Comparison of ENCODE assay signal across 8 cellular contexts in genomic region chr10:115093286-115093775, GRCh38. TPM values are rescaled to one million over a fixed set of nuclear protein-coding genes. Genes with fewer than 3 reads are reported as not detected.
DNase-seq lines count a peak whose midpoint lies in the region; ATAC-seq and TF ChIP-seq lines count a peak whose summit lies in the region.

Gene ATRNL1 (plus strand): TSS chr10:115093365. CDS start chr10:115093751, 386 bp downstream.

- peak within 1 kb of the TSS; percentile 62 for H3K4me3 ChIP-seq in NT2/D1 (ENCODE audit: insufficient read length, low read depth)
- peak within 1 kb of the TSS; percentile 66 for H3K4me3 ChIP-seq in choroid plexus epithelial cell (ENCODE audit: low read depth, low read length)
- peak within 1 kb of the TSS; percentile 44 to 47 for H3K4me3 ChIP-seq in left lung

- no peaks in the 10 kb centered on the region for H3K36me3 ChIP-seq in NT2/D1 (ENCODE audit: insufficient read depth, insufficient read length, low read length)
- no peaks in the 10 kb centered on the region for H3K36me3 ChIP-seq in left lung

- peaks cover 44 to 72% (median 57%) of the 10 kb centered on the region in 3 donors for H3K27me3 Mint-ChIP-seq in CD14-positive monocyte (ENCODE audit: low read depth in 3 of 3)

- H3K4me3 Mint-ChIP-seq in CD14-positive monocyte, result peak within 1 kb of the TSS; percentile 62 to 89

- ATAC-seq in GM18907 (IDR thresholded peaks at IDR 0.05; ENCODE audit: unreplicated experiment), result peak; percentile 69
- ATAC-seq in HG03066 (IDR thresholded peaks at IDR 0.05; ENCODE audit: low read depth, unreplicated experiment), result peak; percentile 65
- peak; percentile 70 for ATAC-seq in left lung

- intact Hi-C loops in CD14-positive monocyte (cut with micrococcal nuclease) (no loop called here), left lung (cut with DNase I) (no loop called here)

- H3K36me3 Mint-ChIP-seq in CD14-positive monocyte, result peaks cover 0 to 3% of the 10 kb centered on the region in 2 donors

- DNase-seq in CD14-positive monocyte (ENCODE audit: low spot score) (no peak), NT2/D1 (ENCODE audit: low read depth, low spot score) (peak; percentile 9), choroid plexus epithelial cell (ENCODE audit: low read depth) (no peak), left lung (no peak), NCI-H2196 (lab: John Stamatoyannopoulos, UW; ENCODE audit: unreplicated experiment) (no peak)

- peaks cover 0 to 9% (median 0%) of the 10 kb centered on the region in 7 donors for H3K9me3 Mint-ChIP-seq in CD14-positive monocyte

- no peak within 1 kb of the TSS for H3K27ac Mint-ChIP-seq in CD14-positive monocyte

- TF ChIP-seq CTCF in CD14-positive monocyte (IDR thresholded peaks at IDR 0.05) (no peak), choroid plexus epithelial cell (conservative IDR thresholded peaks at IDR 0.05; ENCODE audit: low read depth, low read length) (no peak), left lung (IDR thresholded peaks at IDR 0.05) (no peak)

- H3K4me1 Mint-ChIP-seq in CD14-positive monocyte, result peaks cover 2% of the 10 kb centered on the region

- H3K4me1 ChIP-seq in NT2/D1 (ENCODE audit: insufficient read depth, insufficient read length) (no peaks in the 10 kb centered on the region), left lung (peaks cover 5 to 20% of the 10 kb centered on the region in 2 donors)

- no peaks in the 10 kb centered on the region for H3K9me3 ChIP-seq in NT2/D1 (ENCODE audit: insufficient read depth, low read length)
- no peaks in the 10 kb centered on the region for H3K9me3 ChIP-seq in left lung

- H3K27me3 ChIP-seq in NT2/D1 (ENCODE audit: insufficient read depth, insufficient read length) (peaks cover 23% of the 10 kb centered on the region), left lung (peaks cover 41 to 80% of the 10 kb centered on the region in 2 donors)

- H3K27ac ChIP-seq in left lung (no peak within 1 kb of the TSS), temporal lobe (ENCODE audit: low read depth, low read length) (no peak within 1 kb of the TSS)

- peak within 1 kb of the TSS; percentile 77 for H3K9ac ChIP-seq in NT2/D1 (ENCODE audit: insufficient read length, low read depth)

RNA-seq across cellular contexts. Expression of gene ATRNL1, which starts in this region (rescaled TPM):
- not detected for polyA plus RNA-seq in CD14-positive monocyte
- total RNA-seq in left lung (1 to 10 TPM in 1 of 2 donors, under 1 TPM in 1; 0.26 to 1.1 TPM), temporal lobe (353 TPM)

Comparison
In these comparisons a context has a peak if more than half of its experiments do, and no peak if none do; other contexts are left out.
1. RNA of gene ATRNL1 (total RNA-seq): 353 TPM in temporal lobe (single experiment); 0.26 to 1.1 TPM in left lung; every median in the first group is over 100 times any median in the second.
2. Peak in every context shown above with its lines, with median percentiles within 50 percentile points of each other: ATAC-seq and H3K4me3 ChIP-seq.